Comparison of ENCODE assay signal across 7 cellular contexts in the genomic region with DNA sequence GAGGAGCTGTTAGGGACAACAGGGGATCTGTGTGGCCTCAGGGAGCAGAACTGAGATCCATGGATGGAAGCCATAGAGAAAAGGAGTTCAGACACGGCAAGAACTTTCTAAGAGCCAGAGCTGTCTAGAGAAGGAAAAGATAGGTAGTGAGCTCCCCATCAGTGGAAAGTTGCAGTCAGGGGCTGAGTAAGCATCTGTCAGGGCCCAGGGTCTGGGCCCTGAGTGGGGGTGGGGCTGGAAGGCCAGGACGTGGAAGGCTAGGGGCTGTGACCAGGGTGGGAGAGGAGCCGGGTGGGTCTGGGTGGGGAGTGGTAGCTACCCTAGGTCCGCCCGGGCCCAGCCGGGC. TPM values are rescaled to one million over a fixed set of nuclear protein-coding genes. Genes with fewer than 3 reads are reported as not detected.
DNase-seq lines count a peak whose midpoint lies in the region; ATAC-seq and TF ChIP-seq lines count a peak whose summit lies in the region.

No MANE protein-coding gene starts in this region.

- peak overlapping the region; percentile 66 to 91 (median 70) for H3K4me3 Mint-ChIP-seq in IgD-negative memory B cell

- no peak for TF ChIP-seq CTCF in foreskin keratinocyte (conservative IDR thresholded peaks at IDR 0.05)

- no peaks in the 10 kb centered on the region for H3K27me3 Mint-ChIP-seq in IgD-negative memory B cell

- H3K36me3 Mint-ChIP-seq in IgD-negative memory B cell = peaks cover 4% of the 10 kb centered on the region

- peak overlapping the region; percentile 42 for H3K27ac ChIP-seq in duodenal mucosa (ENCODE audit: low read depth, low read length)
- no peak overlapping the region for H3K27ac ChIP-seq in foreskin keratinocyte

- peak overlapping the region; percentile 64 to 87 (median 81) for H3K27ac Mint-ChIP-seq in IgD-negative memory B cell

- DNase-seq in NCI-H446 treated with DMSO at 0.1 percent for 48 hours (lab: John Stamatoyannopoulos, UW) (no peak), foreskin keratinocyte (no peak)

- H3K27me3 ChIP-seq in duodenal mucosa (ENCODE audit: control insufficient read depth in 1 of 2, insufficient read depth in 2 of 2, low read length in 2 of 2) = no peaks in the 10 kb centered on the region
- H3K27me3 ChIP-seq in skeletal muscle satellite cell (ENCODE audit: control insufficient read depth, insufficient read depth, low read length) = no peaks in the 10 kb centered on the region
- H3K27me3 ChIP-seq in foreskin keratinocyte = no peaks in the 10 kb centered on the region

- no peak overlapping the region for H3K4me3 ChIP-seq in duodenal mucosa (ENCODE audit: low read depth in 1 of 2, low read length in 2 of 2)
- no peak overlapping the region for H3K4me3 ChIP-seq in skeletal muscle satellite cell (ENCODE audit: low read length)

- ATAC-seq in GM21423 (IDR thresholded peaks at IDR 0.05; ENCODE audit: unreplicated experiment) (peak; percentile 25), GM18858 (IDR thresholded peaks at IDR 0.05; ENCODE audit: unreplicated experiment) (no peak), foreskin keratinocyte (no peak)

- H3K9ac ChIP-seq in duodenal mucosa (ENCODE audit: low read depth in 1 of 2, low read length in 2 of 2) (no peak overlapping the region), skeletal muscle satellite cell (ENCODE audit: low read depth, low read length) (peak overlapping the region; percentile 33)

- H3K4me2 ChIP-seq in skeletal muscle satellite cell (ENCODE audit: low read length) = peak overlapping the region; percentile 36

- H3K9me3 ChIP-seq in duodenal mucosa (ENCODE audit: control insufficient read depth in 1 of 2, low read length in 2 of 2) = no peaks in the 10 kb centered on the region
- no peaks in the 10 kb centered on the region for H3K9me3 ChIP-seq in skeletal muscle satellite cell (replicated peaks; ENCODE audit: low read length)

- H3K4me1 ChIP-seq in duodenal mucosa (ENCODE audit: control insufficient read depth in 1 of 2, insufficient read depth in 2 of 2, low read length in 2 of 2) (peaks cover 3 to 7% of the 10 kb centered on the region in 2 donors), skeletal muscle satellite cell (ENCODE audit: control insufficient read depth, insufficient read depth, low read length) (peaks cover 18% of the 10 kb centered on the region), foreskin keratinocyte (peaks cover 11% of the 10 kb centered on the region)

- peaks cover 21 to 28% (median 23%) of the 10 kb centered on the region in 3 donors for H3K4me1 Mint-ChIP-seq in IgD-negative memory B cell

- no peaks in the 10 kb centered on the region for H3K9me3 Mint-ChIP-seq in IgD-negative memory B cell

- H3K36me3 ChIP-seq in duodenal mucosa (ENCODE audit: control insufficient read depth in 1 of 2, insufficient read depth in 2 of 2, low read length in 2 of 2) = no peaks in the 10 kb centered on the region
- peaks cover 7% of the 10 kb centered on the region for H3K36me3 ChIP-seq in skeletal muscle satellite cell (ENCODE audit: insufficient read depth, low read length)

RNA-seq across cellular contexts. Expression of gene MSN, which starts 0.3 kb away (rescaled TPM):
- polyA plus RNA-seq in IgD-negative memory B cell (498 TPM), foreskin keratinocyte (199 and 212 TPM in 2 replicates)
- total RNA-seq in skeletal muscle satellite cell (2012; rRNA removed) = 315 and 428 TPM in 2 replicates
- total RNA-seq in foreskin keratinocyte = 407 and 503 TPM in 2 replicates
